ENCODE assay signal across 19 cellular contexts in genomic region chr16:85246473-85246872, GRCh38.
A peak's percentile ranks its signal among the peaks of the same experiment; 100 is the strongest.
DNase-seq lines count a peak whose midpoint lies in the region; ATAC-seq and TF ChIP-seq lines count a peak whose summit lies in the region.
"Had no signal": no experiment of that assay in that cellular context is flagged by ENCODE, and none has a peak within 500 bp of the region (broad histone marks: within the 10 kb centered on the region; RNA-seq: fewer than 3 reads in every experiment).

No MANE protein-coding gene starts in this region.

- H3K4me2 ChIP-seq in mesenchymal stem cell (ENCODE audit: low read length, poor library complexity, severe bottlenecking) (no peak overlapping the region), OCI-LY7 (ENCODE audit: low read length) (no peak overlapping the region)

- H3K4me3 ChIP-seq in mesenchymal stem cell (ENCODE audit: insufficient read depth in 1 of 2, low read depth in 1 of 2, low read length in 2 of 2) (no peak overlapping the region), OCI-LY7 (ENCODE audit: low read depth, low read length, poor library complexity, severe bottlenecking) (no peak overlapping the region)
- H3K4me3 ChIP-seq: GM23248, left ventricle myocardium inferior had no signal

- ATAC-seq in HG02588 (IDR thresholded peaks at IDR 0.05; ENCODE audit: unreplicated experiment): no peak

- peak overlapping the region; percentile 21 for H4K8ac ChIP-seq in mesenchymal stem cell (ENCODE audit: low read length)

- H4K20me1 ChIP-seq in OCI-LY7 (ENCODE audit: insufficient read depth, low read length): no peaks in the 10 kb centered on the region

- H2BK120ac ChIP-seq in mesenchymal stem cell (ENCODE audit: low read depth, low read length): peak overlapping the region; percentile 65

- DNase-seq in DMS 273 treated with DMSO at 0.1 percent for 48 hours (lab: John Stamatoyannopoulos, UW) (peak; percentile 34), NCI-H1417 treated with DMSO at 0.1 percent for 48 hours (lab: John Stamatoyannopoulos, UW) (peak; percentile 53), NCI-H446 treated with DMSO at 0.1 percent for 48 hours (lab: John Stamatoyannopoulos, UW) (peak; percentile 25), mesenchymal stem cell (no peak), globus pallidus (ENCODE audit: low spot score) (no peak), T-helper 9 cell (no peak), OCI-LY7 (ENCODE audit: low spot score) (no peak)
- DNase-seq: activated CD4-positive, alpha-beta T cell treated with anti-CD3 and anti-CD28 coated beads, Interleukin-2, amount 50 U/mL, for 4 hours; activated CD8-positive, alpha-beta memory T cell treated with anti-CD3 and anti-CD28 coated beads, Interleukin-2, amount 50 U/mL, for 48 hours; activated naive CD8-positive, alpha-beta T cell treated with anti-CD3 and anti-CD28 coated beads for 36 hours; Caco-2; cerebellar nuclear complex; GM23248; left ventricle myocardium inferior; NCI-H187 treated with DMSO at 0.1 percent for 48 hours; NCI-H774; trophoblast cell had no signal

- 20% methylated on average over 4 of the region's 8 CpGs for WGBS in mesenchymal stem cell

- H3K27ac ChIP-seq in mesenchymal stem cell (ENCODE audit: low read length, poor library complexity, severe bottlenecking) (no peak overlapping the region), OCI-LY7 (ENCODE audit: low read depth, low read length, poor library complexity, severe bottlenecking) (no peak overlapping the region)
- H3K27ac ChIP-seq: epithelial cell of prostate, GM23248, left ventricle myocardium inferior had no signal

- H2BK12ac ChIP-seq in mesenchymal stem cell (ENCODE audit: low read length in 2 of 2): peak overlapping the region in 1 of 2 experiments; percentile 47

- no peak overlapping the region for H2BK5ac ChIP-seq in mesenchymal stem cell (ENCODE audit: low read depth, low read length, poor library complexity, severe bottlenecking)

- TF ChIP-seq CTCF in OCI-LY7 (conservative IDR thresholded peaks at IDR 0.05; ENCODE audit: low read length): no peak

- CTCF ChIA-PET in OCI-LY7 (lab: Charles Lee; ENCODE audit: unreplicated experiment): interaction anchor here (0.6 kb wide), 2 partner anchors 175 to 396 kb away, joined by 4 read pairs; no protein-coding TSS in a partner anchor

- H3K79me2 ChIP-seq in OCI-LY7 (ENCODE audit: insufficient read depth, low read depth, low read length): no peaks in the 10 kb centered on the region

- no TSS peak for BruUV-seq in OCI-LY7 (replicated peaks; lab: Mats Ljungman, UMichigan)

- no peak overlapping the region for H2BK15ac ChIP-seq in mesenchymal stem cell (ENCODE audit: low read depth, poor library complexity, severe bottlenecking)

- H2AFZ ChIP-seq in mesenchymal stem cell (ENCODE audit: low read depth, low read length) (no peak overlapping the region), OCI-LY7 (ENCODE audit: low read length) (no peak overlapping the region)
- H2AFZ ChIP-seq: GM23248 had no signal

- H3K36me3 ChIP-seq in mesenchymal stem cell (ENCODE audit: control insufficient read depth in 1 of 2, insufficient read depth in 2 of 2, low read depth in 1 of 2, low read length in 2 of 2) (peaks cover 0 to 16% of the 10 kb centered on the region in 2 experiments), OCI-LY7 (ENCODE audit: insufficient read depth, low read length) (no peaks in the 10 kb centered on the region)
- H3K36me3 ChIP-seq: left ventricle myocardium inferior had no signal

- H3K9me2 ChIP-seq in OCI-LY7 (ENCODE audit: insufficient read depth, low read length): no peaks in the 10 kb centered on the region

- peak overlapping the region; percentile 27 to 96 for H3K18ac ChIP-seq in mesenchymal stem cell (ENCODE audit: low read depth in 1 of 2, low read length in 2 of 2)

- H3K14ac ChIP-seq in mesenchymal stem cell (ENCODE audit: low read length in 2 of 2): peak overlapping the region in 1 of 2 experiments; percentile 82

- no peak overlapping the region for H3K23ac ChIP-seq in mesenchymal stem cell (ENCODE audit: low read length in 2 of 2)

- H3K9me3 ChIP-seq in mesenchymal stem cell (ENCODE audit: control insufficient read depth, low read length) (no peaks in the 10 kb centered on the region), OCI-LY7 (ENCODE audit: low read length) (no peaks in the 10 kb centered on the region)
- H3K9me3 ChIP-seq: Caco-2, left ventricle myocardium inferior had no signal

- H3K4me1 ChIP-seq in mesenchymal stem cell (ENCODE audit: control insufficient read depth, insufficient read depth, low read depth, low read length): peaks cover 38% of the 10 kb centered on the region
- peaks cover under 1% of the 10 kb centered on the region for H3K4me1 ChIP-seq in OCI-LY7 (ENCODE audit: insufficient read depth, low read length, poor library complexity, severe bottlenecking)
- H3K4me1 ChIP-seq: Caco-2, left ventricle myocardium inferior had no signal

- H2AK5ac ChIP-seq in mesenchymal stem cell (ENCODE audit: low read length, severe bottlenecking): no peak overlapping the region

- no peak overlapping the region for H3K9ac ChIP-seq in mesenchymal stem cell (ENCODE audit: low read length)
- H3K9ac ChIP-seq: GM23248 had no signal

- H3K79me1 ChIP-seq in mesenchymal stem cell (replicated peaks; ENCODE audit: low read length, poor library complexity, severe bottlenecking): peaks cover 27% of the 10 kb centered on the region

- POLR2A ChIA-PET in OCI-LY7 (lab: Charles Lee): no interaction called here

- peak overlapping the region in 1 of 2 experiments; percentile 40 for H3K4ac ChIP-seq in mesenchymal stem cell (ENCODE audit: low read depth in 1 of 2, low read length in 2 of 2)

- intact Hi-C loops in OCI-LY7 (cut with micrococcal nuclease; ENCODE audit: unreplicated experiment): loop anchor here (5.0 to 10.0 kb wide), 2 partner anchors 129 to 148 kb away; no protein-coding TSS in a partner anchor

- no peaks in the 10 kb centered on the region for H3K27me3 ChIP-seq in mesenchymal stem cell (ENCODE audit: control insufficient read depth in 1 of 2, insufficient read depth in 1 of 2, low read length in 2 of 2)

- no peak overlapping the region for H4K91ac ChIP-seq in mesenchymal stem cell (ENCODE audit: low read length)

Comparison
In these comparisons a context has a peak if more than half of its experiments do, and no peak if none do; other contexts are left out.
1. DNase-seq: peak in DMS 273 treated with DMSO at 0.1 percent for 48 hours (single experiment), NCI-H1417 treated with DMSO at 0.1 percent for 48 hours (single experiment) and NCI-H446 treated with DMSO at 0.1 percent for 48 hours (single experiment); none in mesenchymal stem cell (single experiment), globus pallidus (single experiment), T-helper 9 cell (single experiment) and OCI-LY7 (single experiment).